In genomic region chr12:131424270-131424669, GRCh38 we compare ENCODE assay signal across 7 cellular contexts.
"Had no signal": no experiment of that assay in that cellular context is flagged by ENCODE, and none has a peak within 500 bp of the region (broad histone marks: within the 10 kb centered on the region; RNA-seq: fewer than 3 reads in every experiment).

No MANE protein-coding gene starts in this region.

- H3K4me3 Mint-ChIP-seq: IgD-negative memory B cell had no signal

- H3K27ac Mint-ChIP-seq: IgD-negative memory B cell had no signal

- H3K4me1 Mint-ChIP-seq: IgD-negative memory B cell had no signal

- ATAC-seq: HepG2, K562 had no signal

- H3K27ac ChIP-seq: HL-60 had no signal

- DNase-seq: IMR-90, KBM-7, KG1 had no signal

- H3K4me3 ChIP-seq: K562 had no signal
